8 cellular contexts compared by ENCODE assay signal in the genomic region with DNA sequence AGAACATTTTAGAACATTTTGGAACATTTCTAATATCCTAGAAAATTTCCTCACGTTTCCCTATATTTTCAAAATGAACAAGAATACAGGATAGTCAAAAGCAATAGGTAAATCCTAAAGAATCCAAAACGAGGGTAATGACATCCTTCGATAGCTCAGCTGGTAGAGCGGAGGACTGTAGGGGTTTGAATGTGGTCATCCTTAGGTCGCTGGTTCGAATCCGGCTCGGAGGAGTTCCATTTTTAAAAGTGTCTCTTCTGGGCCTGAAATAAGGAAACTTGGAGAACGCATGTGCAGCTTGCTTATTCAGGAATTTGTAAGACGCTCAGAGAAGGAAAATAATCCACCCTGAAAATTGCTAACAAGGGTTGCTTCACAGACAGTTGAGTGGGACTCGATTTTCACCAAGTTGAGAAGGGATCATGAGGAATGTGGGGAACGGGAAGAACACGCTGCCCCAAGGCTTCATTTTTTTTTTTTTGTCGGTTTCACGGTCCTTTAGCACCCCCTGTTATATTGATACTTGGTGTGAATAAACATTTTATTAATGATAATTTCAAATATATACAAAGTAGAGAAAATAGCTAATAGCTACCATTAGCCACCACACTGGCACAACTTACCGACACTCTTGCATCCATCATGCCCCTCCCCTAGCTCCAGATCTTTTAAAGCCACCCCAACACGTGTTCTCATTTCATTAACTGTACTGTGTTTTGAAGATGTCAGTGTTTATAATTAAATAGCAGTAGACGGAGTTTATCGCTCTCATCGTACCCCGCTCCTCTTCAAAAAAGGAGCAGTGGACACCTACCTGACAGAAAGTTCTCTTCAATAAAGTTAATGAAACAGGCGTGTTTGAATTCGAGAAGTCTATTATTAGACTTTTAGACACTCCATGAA. TPM values are rescaled to one million over a fixed set of nuclear protein-coding genes. Genes with fewer than 3 reads are reported as not detected.
DNase-seq lines count a peak whose midpoint lies in the region; ATAC-seq and TF ChIP-seq lines count a peak whose summit lies in the region.

No MANE protein-coding gene starts in this region.

- no peaks in the 10 kb centered on the region for H3K27me3 ChIP-seq in thoracic aorta (replicated peaks; ENCODE audit: insufficient read depth)

- peaks cover 7% of the 10 kb centered on the region for H3K36me3 ChIP-seq in thoracic aorta

- DNase-seq in NCI-H524 (lab: John Stamatoyannopoulos, UW) (peak; percentile 10 to 57), NCI-H524 treated with DMSO at 0.1 percent for 48 hours (lab: John Stamatoyannopoulos, UW) (no peak), NCI-H226 (peak; percentile 75), amniotic stem cell (lab: John Stamatoyannopoulos, UW) (peak; percentile 46), left kidney (ENCODE audit: low read depth, low spot score) (peak; percentile 36), thoracic aorta (ENCODE audit: low spot score) (no peak), NOMO-1 treated with dmso at 0.1 percent for 144 hours (lab: John Stamatoyannopoulos, UW; ENCODE audit: unreplicated experiment) (no peak), NCI-H2029 (lab: John Stamatoyannopoulos, UW) (no peak)

- peaks cover 6 to 15% of the 10 kb centered on the region in 2 donors for H3K4me1 ChIP-seq in thoracic aorta (ENCODE audit: control insufficient read depth in 1 of 2, low read depth in 2 of 2)

- no peak for TF ChIP-seq CTCF in thoracic aorta (IDR thresholded peaks at IDR 0.05)

- no peaks in the 10 kb centered on the region for H3K9me3 ChIP-seq in thoracic aorta

- H3K27ac ChIP-seq in thoracic aorta = peak overlapping the region; percentile 68 to 87

- no peak for ATAC-seq in thoracic aorta (ENCODE audit: insufficient number of reproducible peaks, low FRiP score, low read depth)

- peak overlapping the region; percentile 79 for H3K4me3 ChIP-seq in thoracic aorta

RNA-seq across cellular contexts. Expression of a gene that starts 1.8 kb away (rescaled TPM):
- 10 to 100 TPM; 11.8 to 17.1 TPM for total RNA-seq in thoracic aorta

RNA-seq across cellular contexts. Expression of a gene that starts 56.8 kb away (rescaled TPM):
- 10 to 100 TPM; 41.3 to 45.9 TPM for total RNA-seq in thoracic aorta

Comparison
In these comparisons a context has a peak if more than half of its experiments do, and no peak if none do; other contexts are left out.
1. DNase-seq: peak in NCI-H524 (2 of 2), NCI-H226 (single experiment), amniotic stem cell (single experiment) and left kidney (single experiment); none in NCI-H524 treated with DMSO at 0.1 percent for 48 hours (single experiment), thoracic aorta (single experiment), NOMO-1 treated with dmso at 0.1 percent for 144 hours (single experiment) and NCI-H2029 (single experiment).